In genomic region chr17:45098869-45099616, GRCh38 we compare ENCODE assay signal across 1 cellular context.
TF ChIP-seq lines count a peak whose summit lies in the region.

No MANE protein-coding gene starts in this region.

TF ChIP-seq in K562, 482 proteins besides CTCF, POLR2A, EP300 and RAD21 (continued from another document):
- no peak for TF ChIP-seq CEBPZ (IDR thresholded peaks at IDR 0.05; ENCODE audit: borderline replicate concordance, low read depth, low read length)
